In genomic region chr6:158569036-158569435, GRCh38 we compare ENCODE assay signal across 20 cellular contexts. TPM values are rescaled to one million over a fixed set of nuclear protein-coding genes. Genes with fewer than 3 reads are reported as not detected.
DNase-seq lines count a peak whose midpoint lies in the region; ATAC-seq lines count a peak whose summit lies in the region.
"Had no signal": no experiment of that assay in that cellular context is flagged by ENCODE, and none has a peak within 500 bp of the region (broad histone marks: within the 10 kb centered on the region; RNA-seq: fewer than 3 reads in every experiment).

No MANE protein-coding gene starts in this region.

- no peak overlapping the region for H3K4me3 Mint-ChIP-seq in stimulated activated naive CD8-positive, alpha-beta T cell treated with anti-CD3 and anti-CD28 coated beads, Interleukin-15, Interleukin-2, amounts not matched to agents 100 ng/mL and 50 ng/mL, for 24 hours

- no peaks in the 10 kb centered on the region for H3K27me3 Mint-ChIP-seq in stimulated activated naive CD8-positive, alpha-beta T cell treated with anti-CD3 and anti-CD28 coated beads, Interleukin-15, Interleukin-2, amounts not matched to agents 100 ng/mL and 50 ng/mL, for 24 hours

- no peak for DNase-seq in stimulated activated naive CD8-positive, alpha-beta T cell treated with anti-CD3 and anti-CD28 coated beads, Interleukin-15, Interleukin-2, amounts not matched to agents 100 U/mL and 50 U/mL, for 24 hours
- peak; percentile 38 for DNase-seq in activated CD8-positive, alpha-beta memory T cell treated with anti-CD3 and anti-CD28 coated beads, Interleukin-2, amount 50 U/mL, for 48 hours
- DNase-seq in mesenteric fat pad (ENCODE audit: low spot score): peak; percentile 59
- no peak for DNase-seq in UCSD-AML1 (lab: John Stamatoyannopoulos, UW; ENCODE audit: unreplicated experiment)
- DNase-seq in middle frontal gyrus (ENCODE audit: extremely low spot score, low spot score): no peak
- DNase-seq: activated CD4-positive, CD25-positive, alpha-beta regulatory T cell treated with anti-CD3 and anti-CD28 coated beads, Interleukin-2, amount 50 U/mL, for 72 hours; Calu3; cerebellar nuclear complex; effector CD4-positive, alpha-beta T cell; erythroblast; foreskin keratinocyte; GOT3; left ventricle myocardium inferior; NCI-H1048; NCI-H187 treated with DMSO at 0.1 percent for 48 hours; NCI-H69; stimulated activated naive CD4-positive, alpha-beta T cell treated with Interleukin-2 at 50 U/mL for 16 hours had no signal

- H3K27ac Mint-ChIP-seq in stimulated activated naive CD8-positive, alpha-beta T cell treated with anti-CD3 and anti-CD28 coated beads, Interleukin-15, Interleukin-2, amounts not matched to agents 100 ng/mL and 50 ng/mL, for 24 hours: peak overlapping the region; percentile 71

- no peaks in the 10 kb centered on the region for H3K9me3 Mint-ChIP-seq in stimulated activated naive CD8-positive, alpha-beta T cell treated with anti-CD3 and anti-CD28 coated beads, Interleukin-15, Interleukin-2, amounts not matched to agents 100 ng/mL and 50 ng/mL, for 24 hours
- H3K9me3 Mint-ChIP-seq: activated naive CD4-positive, alpha-beta T cell treated with anti-CD3 and anti-CD28 coated beads, Interleukin-2, amount 50 U/mL, for 72 hours had no signal

- no peak for ATAC-seq in stimulated activated naive CD8-positive, alpha-beta T cell treated with anti-CD3 and anti-CD28 coated beads, Interleukin-15, Interleukin-2, amounts not matched to agents 100 U/mL and 50 U/mL, for 24 hours
- no peak for ATAC-seq in HG03159 (IDR thresholded peaks at IDR 0.05; ENCODE audit: unreplicated experiment)
- ATAC-seq: activated naive CD4-positive, alpha-beta T cell treated with anti-CD3 and anti-CD28 coated beads, Interleukin-2, amount 50 U/mL, for 72 hours; foreskin keratinocyte had no signal

- peaks cover 86% of the 10 kb centered on the region for H3K4me1 Mint-ChIP-seq in stimulated activated naive CD8-positive, alpha-beta T cell treated with anti-CD3 and anti-CD28 coated beads, Interleukin-15, Interleukin-2, amounts not matched to agents 100 ng/mL and 50 ng/mL, for 24 hours (ENCODE audit: low read depth)

- peaks cover 40% of the 10 kb centered on the region for H3K36me3 Mint-ChIP-seq in stimulated activated naive CD8-positive, alpha-beta T cell treated with anti-CD3 and anti-CD28 coated beads, Interleukin-15, Interleukin-2, amounts not matched to agents 100 ng/mL and 50 ng/mL, for 24 hours (ENCODE audit: low read depth)

RNA-seq across cellular contexts. Expression of gene TMEM181, which starts 9.1 kb away (rescaled TPM):
- total RNA-seq in mesenteric fat pad: 27.3 TPM

Comparison
In these comparisons a context has a peak if more than half of its experiments do, and no peak if none do; other contexts are left out.
1. DNase-seq: peak in activated CD8-positive, alpha-beta memory T cell treated with anti-CD3 and anti-CD28 coated beads, Interleukin-2, amount 50 U/mL, for 48 hours (single experiment) and mesenteric fat pad (single experiment); none in stimulated activated naive CD8-positive, alpha-beta T cell treated with anti-CD3 and anti-CD28 coated beads, Interleukin-15, Interleukin-2, amounts not matched to agents 100 U/mL and 50 U/mL, for 24 hours (single experiment), UCSD-AML1 (single experiment) and middle frontal gyrus (single experiment).